8 cellular contexts compared by ENCODE assay signal in the genomic region with DNA sequence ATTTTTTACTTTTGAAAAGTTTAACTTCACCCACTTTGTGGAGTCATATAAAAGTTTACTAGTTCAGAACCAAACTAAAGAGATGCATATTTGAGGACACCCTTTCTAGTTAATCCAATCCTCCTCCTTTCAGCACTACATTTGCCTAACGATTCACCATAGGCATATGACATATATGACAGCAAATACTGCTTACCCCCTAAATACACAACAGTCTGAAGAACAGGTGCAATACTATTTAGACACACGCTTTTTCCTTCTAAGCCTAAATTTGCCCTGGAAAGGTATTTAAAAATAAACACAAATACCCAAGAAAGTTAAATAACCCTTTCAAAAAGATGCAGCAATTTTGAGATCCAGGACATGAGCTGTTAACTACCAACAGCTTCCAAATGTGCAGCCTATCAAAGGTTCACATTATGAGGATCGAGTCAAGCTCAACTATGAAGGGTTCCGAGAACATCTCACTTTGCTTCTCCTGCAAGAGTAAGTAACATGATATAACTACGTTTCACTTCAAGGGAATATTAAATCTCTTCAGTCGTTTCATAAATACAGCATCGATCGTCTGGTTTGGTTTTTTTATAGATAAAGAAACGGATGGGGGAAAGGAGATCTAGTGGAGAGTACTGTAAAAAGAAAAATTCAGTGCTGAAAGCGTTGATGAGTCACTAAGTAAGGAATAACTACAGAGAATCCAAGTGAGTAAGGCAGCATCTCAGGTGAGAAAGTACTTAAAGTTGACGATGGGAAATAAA. TPM values are rescaled to one million over a fixed set of nuclear protein-coding genes. Genes with fewer than 3 reads are reported as not detected.
DNase-seq lines count a peak whose midpoint lies in the region; ATAC-seq, FAIRE-seq and TF ChIP-seq lines count a peak whose summit lies in the region.

No MANE protein-coding gene starts in this region.

- intact Hi-C loops in kidney (cut with DNase I) = no loop called here

- H3K27ac ChIP-seq in kidney (ENCODE audit: low read depth in 2 of 2, low read length in 2 of 2) = peak overlapping the region; percentile 96 to 98
- H3K27ac ChIP-seq in substantia nigra (ENCODE audit: low read depth, low read length, poor library complexity, severe bottlenecking) = peak overlapping the region; percentile 95

- H3K9me3 ChIP-seq in kidney (ENCODE audit: control insufficient read depth in 1 of 2, low read length in 2 of 2) = no peaks in the 10 kb centered on the region

- H3K4me3 ChIP-seq in kidney (ENCODE audit: low read length in 2 of 2) = peak overlapping the region; percentile 80 to 97

- H3K36me3 Mint-ChIP-seq in stimulated activated naive CD8-positive, alpha-beta T cell treated with anti-CD3 and anti-CD28 coated beads, Interleukin-15, Interleukin-2, amounts not matched to agents 100 ng/mL and 50 ng/mL, for 24 hours (ENCODE audit: low read depth) = peaks cover 12% of the 10 kb centered on the region
- H3K36me3 Mint-ChIP-seq in activated naive CD8-positive, alpha-beta T cell treated with anti-CD3 and anti-CD28 coated beads, Interleukin-2, amount 10 ng/mL, durations not matched to agents 7 days and 5 days = peaks cover 18% of the 10 kb centered on the region

- no peaks in the 10 kb centered on the region for H3K36me3 ChIP-seq in kidney (ENCODE audit: control insufficient read depth in 1 of 2, insufficient read depth in 2 of 2, low read length in 2 of 2)

- H3K27me3 Mint-ChIP-seq in stimulated activated naive CD8-positive, alpha-beta T cell treated with anti-CD3 and anti-CD28 coated beads, Interleukin-15, Interleukin-2, amounts not matched to agents 100 ng/mL and 50 ng/mL, for 24 hours = no peaks in the 10 kb centered on the region
- H3K27me3 Mint-ChIP-seq in activated naive CD8-positive, alpha-beta T cell treated with anti-CD3 and anti-CD28 coated beads, Interleukin-2, amount 10 ng/mL, durations not matched to agents 7 days and 5 days = no peaks in the 10 kb centered on the region

- TF ChIP-seq CTCF in kidney (IDR thresholded peaks at IDR 0.05; ENCODE audit: borderline replicate concordance, extremely low read depth, insufficient read depth) = no peak
- TF ChIP-seq CTCF in GM13976 (IDR thresholded peaks at IDR 0.05; ENCODE audit: borderline replicate concordance, control extremely low read depth, extremely low read depth, insufficient read depth, missing control alignments) = no peak

- ATAC-seq in stimulated activated naive CD8-positive, alpha-beta T cell treated with anti-CD3 and anti-CD28 coated beads, Interleukin-15, Interleukin-2, amounts not matched to agents 100 U/mL and 50 U/mL, for 24 hours = no peak
- no peak for ATAC-seq in activated naive CD8-positive, alpha-beta T cell treated with anti-CD3 and anti-CD28 coated beads, Interleukin-2, amount 10 ng/mL, durations not matched to agents 7 days and 5 days (ENCODE audit: low read depth)
- ATAC-seq in GM21526 (IDR thresholded peaks at IDR 0.05; ENCODE audit: low FRiP score, unreplicated experiment) (no peak), GM19023 (IDR thresholded peaks at IDR 0.05; ENCODE audit: unreplicated experiment) (no peak)

- in situ Hi-C loops in GM13976 (cut with MboI; ENCODE audit: low sequenced_read_pairs, unreplicated experiment) = no loop called here

- peak overlapping the region; percentile 88 for H3K27ac Mint-ChIP-seq in stimulated activated naive CD8-positive, alpha-beta T cell treated with anti-CD3 and anti-CD28 coated beads, Interleukin-15, Interleukin-2, amounts not matched to agents 100 ng/mL and 50 ng/mL, for 24 hours
- H3K27ac Mint-ChIP-seq in activated naive CD8-positive, alpha-beta T cell treated with anti-CD3 and anti-CD28 coated beads, Interleukin-2, amount 10 ng/mL, durations not matched to agents 7 days and 5 days = peak overlapping the region; percentile 82

- peak overlapping the region; percentile 72 to 89 for H3K9ac ChIP-seq in kidney (ENCODE audit: low read length in 2 of 2)

- no peaks in the 10 kb centered on the region for H3K9me3 Mint-ChIP-seq in stimulated activated naive CD8-positive, alpha-beta T cell treated with anti-CD3 and anti-CD28 coated beads, Interleukin-15, Interleukin-2, amounts not matched to agents 100 ng/mL and 50 ng/mL, for 24 hours
- no peaks in the 10 kb centered on the region for H3K9me3 Mint-ChIP-seq in activated naive CD8-positive, alpha-beta T cell treated with anti-CD3 and anti-CD28 coated beads, Interleukin-2, amount 10 ng/mL, durations not matched to agents 7 days and 5 days

- FAIRE-seq in kidney (lab: Jason Lieb, UNC) = no peak

- peak overlapping the region; percentile 95 for H3K4me3 Mint-ChIP-seq in stimulated activated naive CD8-positive, alpha-beta T cell treated with anti-CD3 and anti-CD28 coated beads, Interleukin-15, Interleukin-2, amounts not matched to agents 100 ng/mL and 50 ng/mL, for 24 hours
- peak overlapping the region; percentile 85 for H3K4me3 Mint-ChIP-seq in activated naive CD8-positive, alpha-beta T cell treated with anti-CD3 and anti-CD28 coated beads, Interleukin-2, amount 10 ng/mL, durations not matched to agents 7 days and 5 days

- peaks cover 52% of the 10 kb centered on the region for H3K4me1 Mint-ChIP-seq in stimulated activated naive CD8-positive, alpha-beta T cell treated with anti-CD3 and anti-CD28 coated beads, Interleukin-15, Interleukin-2, amounts not matched to agents 100 ng/mL and 50 ng/mL, for 24 hours (ENCODE audit: low read depth)
- H3K4me1 Mint-ChIP-seq in activated naive CD8-positive, alpha-beta T cell treated with anti-CD3 and anti-CD28 coated beads, Interleukin-2, amount 10 ng/mL, durations not matched to agents 7 days and 5 days = peaks cover 43% of the 10 kb centered on the region

- peaks cover 0 to 3% of the 10 kb centered on the region in 2 donors for H3K4me1 ChIP-seq in kidney (ENCODE audit: control insufficient read depth in 1 of 2, insufficient read depth in 1 of 2, low read depth in 1 of 2, low read length in 2 of 2)

- POLR2A ChIA-PET in activated naive CD8-positive, alpha-beta T cell treated with anti-CD3 and anti-CD28 coated beads, Interleukin-2, amount 10 ng/mL, durations not matched to agents 7 days and 5 days (lab: Charles Lee) = interaction anchor here (3.3 kb wide), 1 partner anchor 182 kb away, joined by 22 read pairs; a partner anchor contains a TSS

- DNase-seq in stimulated activated naive CD8-positive, alpha-beta T cell treated with anti-CD3 and anti-CD28 coated beads, Interleukin-15, Interleukin-2, amounts not matched to agents 100 U/mL and 50 U/mL, for 24 hours = no peak
- no peak for DNase-seq in activated naive CD8-positive, alpha-beta T cell treated with anti-CD3 and anti-CD28 coated beads, Interleukin-2, amount 10 ng/mL, durations not matched to agents 7 days and 5 days
- DNase-seq in kidney (no peak), substantia nigra (lab: John Stamatoyannopoulos, UW) (no peak), GM13976 (ENCODE audit: low spot score) (no peak)

RNA-seq across cellular contexts. Expression of a gene that starts 0.7 kb away (rescaled TPM):
- total RNA-seq in activated naive CD8-positive, alpha-beta T cell treated with anti-CD3 and anti-CD28 coated beads, Interleukin-2, amount 10 ng/mL, durations not matched to agents 7 days and 5 days = 10 to 100 TPM in 1 of 2 experiments, 1 to 10 TPM in 1; 8.9 to 10.2 TPM
- total RNA-seq in kidney = 12.0 TPM
- polyA plus RNA-seq in kidney (ENCODE audit: insufficient read depth, low read depth, low replicate concordance) = 9.0 TPM

RNA-seq across cellular contexts. Expression of a gene that starts 1.4 kb away (rescaled TPM):
- total RNA-seq in activated naive CD8-positive, alpha-beta T cell treated with anti-CD3 and anti-CD28 coated beads, Interleukin-2, amount 10 ng/mL, durations not matched to agents 7 days and 5 days = 10 to 100 TPM; 21.8 to 24.1 TPM
- 52.9 TPM for total RNA-seq in kidney
- polyA plus RNA-seq in kidney (ENCODE audit: insufficient read depth, low read depth, low replicate concordance) = 10.6 TPM
